In the genomic region with DNA sequence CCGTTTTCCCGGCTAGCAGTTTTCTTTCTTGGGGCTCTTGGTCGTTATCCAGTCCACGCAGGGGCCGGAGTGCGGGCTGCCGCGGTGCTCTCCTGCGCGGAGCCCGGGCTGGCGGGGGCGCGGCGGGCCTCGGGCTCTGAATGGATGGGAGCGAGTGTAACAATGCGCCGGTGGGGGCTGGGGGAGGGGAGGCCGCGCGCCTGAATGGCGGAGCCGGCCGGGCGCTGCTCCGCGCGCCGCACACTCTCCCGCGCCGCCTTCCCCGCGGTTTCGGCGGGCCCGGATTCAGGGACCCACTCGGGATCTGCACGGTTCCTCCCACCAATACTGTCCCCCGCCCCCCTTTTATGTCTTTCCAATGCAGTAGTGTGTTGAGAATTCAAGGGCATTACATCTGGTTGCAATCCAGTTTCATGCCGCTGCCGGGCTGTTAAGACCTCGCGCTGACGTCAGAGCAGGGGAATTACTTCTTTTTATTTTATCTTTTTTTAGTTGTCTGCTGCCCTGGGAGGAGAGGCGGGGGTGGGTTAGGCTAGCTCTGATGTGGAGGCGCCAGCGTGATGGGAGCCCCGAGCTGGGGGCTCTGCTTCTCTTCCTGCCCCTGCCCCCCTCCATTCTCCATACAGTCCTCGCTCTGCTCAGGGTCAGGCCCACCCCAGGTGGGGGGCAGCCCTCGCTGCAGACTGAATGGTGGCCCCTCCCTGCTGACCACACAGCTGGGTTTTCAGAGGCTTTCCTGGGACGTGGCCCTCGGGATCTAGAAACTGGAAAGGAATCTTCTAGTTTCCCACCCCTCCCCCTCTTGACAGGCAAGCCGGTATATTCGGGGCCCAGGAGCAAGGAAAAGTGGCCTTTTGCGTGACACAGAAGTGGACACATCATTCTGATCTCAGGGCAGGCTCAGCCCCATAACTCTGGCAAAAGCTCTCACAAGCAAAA, we compare ENCODE assay signal across 8 cellular contexts. TPM values are rescaled to one million over a fixed set of nuclear protein-coding genes. Genes with fewer than 3 reads are reported as not detected.
A peak's percentile ranks its signal among the peaks of the same experiment; 100 is the strongest.
DNase-seq lines count a peak whose midpoint lies in the region; TF ChIP-seq lines count a peak whose summit lies in the region.

No MANE protein-coding gene starts in this region.

- H3K9me3 ChIP-seq in iPS DF 6.9 (ENCODE audit: control insufficient read depth, insufficient read depth, low read length) (no peaks in the 10 kb centered on the region), sigmoid colon (no peaks in the 10 kb centered on the region)

- TF ChIP-seq EP300 in sigmoid colon (IDR thresholded peaks at IDR 0.05) = no peak

- H3K4me1 ChIP-seq in iPS DF 6.9 (ENCODE audit: control insufficient read depth, insufficient read depth, low read length) (peaks cover 12% of the 10 kb centered on the region), sigmoid colon (peaks cover 0 to 54% (median 52%) of the 10 kb centered on the region in 4 donors)

- peak; percentile 73 for DNase-seq in AG09319 (ENCODE audit: extremely low read depth, low read depth)
- peak; percentile 47 for DNase-seq in GM19240 (ENCODE audit: insufficient read length, low spot score)
- DNase-seq in HuH-7 (ENCODE audit: low spot score) = peak; percentile 73
- DNase-seq in T-helper 9 cell = peak; percentile 56
- DNase-seq in astrocyte of the hippocampus (ENCODE audit: low read depth, low spot score) = peak; percentile 87
- DNase-seq in iPS DF 6.9 (ENCODE audit: low read depth, low spot score) = no peak
- peak; percentile 88 for DNase-seq in sigmoid colon
- DNase-seq in middle frontal gyrus (ENCODE audit: extremely low spot score, low spot score) = no peak

- TF ChIP-seq POLR2A in sigmoid colon (IDR thresholded peaks at IDR 0.05) = no peak

- TF ChIP-seq CTCF in AG09319 (IDR thresholded peaks at IDR 0.05; ENCODE audit: low read depth, low read length) (no peak), sigmoid colon (IDR thresholded peaks at IDR 0.05) (no peak)

- H3K27ac ChIP-seq in iPS DF 6.9 (ENCODE audit: low read length) (no peak overlapping the region), sigmoid colon (peak overlapping the region; percentile 93 to 99 (median 97))

- WGBS in iPS DF 6.9 (ENCODE audit: insufficient coverage, insufficient read length) = no CpG with 5 or more reads among the region's 57 CpGs
- 3 to 5% methylated on average over 57 of the region's 57 CpGs for WGBS in sigmoid colon, 2 donors

- H3K27me3 ChIP-seq in iPS DF 6.9 (ENCODE audit: control insufficient read depth, insufficient read depth, low read length) (peaks cover 76% of the 10 kb centered on the region), sigmoid colon (no peaks in the 10 kb centered on the region)

- H3K4me3 ChIP-seq in iPS DF 6.9 (ENCODE audit: low read length) (peak overlapping the region; percentile 33; the same call in 1 of the 2 replicates), sigmoid colon (peak overlapping the region; percentile 62 to 86 (median 75))

- intact Hi-C loops in sigmoid colon (cut with DNase I) = loop anchor here (5.0 to 10.0 kb wide), 4 partner anchors 54 to 502 kb away; partner anchors contain the start of genes ALKBH5, DRC3 and TOM1L2

- H3K36me3 ChIP-seq in iPS DF 6.9 (ENCODE audit: control insufficient read depth, insufficient read depth, low read length) = no peaks in the 10 kb centered on the region; the same call in 1 of the 2 replicates
- H3K36me3 ChIP-seq in sigmoid colon = no peaks in the 10 kb centered on the region

RNA-seq across cellular contexts. Expression of gene RAI1, which starts 1.7 kb away (rescaled TPM):
- 10 to 100 TPM in 2 of 4 donors, 1 to 10 TPM in 2; 7.4 to 31.9 (median 12.5) TPM for total RNA-seq in sigmoid colon
- 10 to 100 TPM in 1 of 3 donors, 1 to 10 TPM in 2; 1.8 to 14.2 (median 2.5) TPM for polyA plus RNA-seq in sigmoid colon

Comparison
In these comparisons a context has a peak if more than half of its experiments do, and no peak if none do; other contexts are left out.
1. DNase-seq: peak in AG09319 (single experiment), GM19240 (single experiment), HuH-7 (single experiment), T-helper 9 cell (single experiment), astrocyte of the hippocampus (single experiment) and sigmoid colon (single experiment); none in iPS DF 6.9 (single experiment) and middle frontal gyrus (single experiment).